ENCODE assay signal across 15 cellular contexts in the genomic region with DNA sequence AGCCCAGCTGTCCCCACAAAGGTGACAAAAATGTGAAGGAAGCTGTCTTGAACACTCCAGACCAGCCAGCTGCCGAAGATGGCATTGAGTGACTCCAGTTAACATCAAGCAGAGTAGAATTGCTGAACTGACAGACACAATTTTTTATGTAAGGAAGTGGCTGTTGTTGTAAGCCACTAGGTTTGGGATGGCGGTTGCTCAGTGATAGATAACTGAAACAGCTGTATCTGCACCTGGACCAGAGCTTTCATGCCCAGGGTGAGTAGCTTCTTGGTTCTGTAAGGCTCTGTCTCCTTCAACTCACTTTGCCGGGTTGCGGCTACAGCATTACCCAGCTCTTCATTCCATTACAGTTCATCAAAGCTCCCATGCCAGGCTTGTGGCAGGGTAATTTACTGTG. TPM values are rescaled to one million over a fixed set of nuclear protein-coding genes. Genes with fewer than 3 reads are reported as not detected.
DNase-seq lines count a peak whose midpoint lies in the region; ATAC-seq, FAIRE-seq and TF ChIP-seq lines count a peak whose summit lies in the region.
"Had no signal": no experiment of that assay in that cellular context is flagged by ENCODE, and none has a peak within 500 bp of the region (broad histone marks: within the 10 kb centered on the region; RNA-seq: fewer than 3 reads in every experiment).

No MANE protein-coding gene starts in this region.

- no peaks in the 10 kb centered on the region for H3K9me3 Mint-ChIP-seq in activated CD8-positive, alpha-beta T cell treated with anti-CD3 and anti-CD28 coated beads, Interleukin-2, amount 10 ng/mL, durations not matched to agents 7 days and 5 days (ENCODE audit: insufficient read depth)

- H3K4me1 Mint-ChIP-seq in activated CD8-positive, alpha-beta T cell treated with anti-CD3 and anti-CD28 coated beads, Interleukin-2, amount 10 ng/mL, durations not matched to agents 7 days and 5 days (ENCODE audit: low read depth) = peaks cover 55% of the 10 kb centered on the region

- DNase-seq in GM12891 (ENCODE audit: insufficient read length, low spot score) = no peak
- peak; percentile 53 for DNase-seq in activated CD8-positive, alpha-beta T cell treated with anti-CD3 and anti-CD28 coated beads, Interleukin-2, amount 10 ng/mL, durations not matched to agents 7 days and 5 days
- DNase-seq in mucosa of descending colon = no peak
- no peak for DNase-seq in LoVo (ENCODE audit: low spot score)
- no peak for DNase-seq in mucosa of gallbladder (ENCODE audit: low spot score)
- DNase-seq: activated CD4-positive, alpha-beta T cell treated with anti-CD3 and anti-CD28 coated beads for 4 hours; EL; KBM-7; mammary epithelial cell; NCI-H1436; NCI-H2227 treated with DMSO at 0.1 percent for 48 hours; nucleus accumbens had no signal

- H3K4me3 ChIP-seq in BLaER1 treated with 17β-estradiol and CSF1 and Interleukin-3, amounts not matched to agents 10 nM and 100 nM = no peak overlapping the region
- no peak overlapping the region for H3K4me3 ChIP-seq in mucosa of descending colon

- H3K9ac ChIP-seq in BLaER1 treated with 17β-estradiol and CSF1 and Interleukin-3, amounts not matched to agents 10 nM and 100 nM = peak overlapping the region in 6 of 11 experiments; percentile 4 to 74 (median 48); a peak in 10 of 22 replicates

- no peaks in the 10 kb centered on the region for H3K27me3 Mint-ChIP-seq in activated CD8-positive, alpha-beta T cell treated with anti-CD3 and anti-CD28 coated beads, Interleukin-2, amount 10 ng/mL, durations not matched to agents 7 days and 5 days (ENCODE audit: low read depth)

- peak overlapping the region; percentile 90 for H3K27ac Mint-ChIP-seq in activated CD8-positive, alpha-beta T cell treated with anti-CD3 and anti-CD28 coated beads, Interleukin-2, amount 10 ng/mL, durations not matched to agents 7 days and 5 days

- H3K36me3 ChIP-seq in BLaER1 treated with 17β-estradiol and CSF1 and Interleukin-3, amounts not matched to agents 10 nM and 100 nM = no peaks in the 10 kb centered on the region
- no peaks in the 10 kb centered on the region for H3K36me3 ChIP-seq in mucosa of descending colon (ENCODE audit: low read depth)

- H3K9me3 ChIP-seq in BLaER1 treated with 17β-estradiol and CSF1 and Interleukin-3, amounts not matched to agents 10 nM and 100 nM (replicated peaks in 1 of 11) = no peaks in the 10 kb centered on the region
- no peaks in the 10 kb centered on the region for H3K9me3 ChIP-seq in mucosa of descending colon

- intact Hi-C loops in mucosa of descending colon (cut with DNase I, micrococcal nuclease) = no loop called here

- H4K20me1 ChIP-seq in BLaER1 treated with 17β-estradiol and CSF1 and Interleukin-3, amounts not matched to agents 10 nM and 100 nM = no peaks in the 10 kb centered on the region

- H3K27me3 ChIP-seq in BLaER1 treated with 17β-estradiol and CSF1 and Interleukin-3, amounts not matched to agents 10 nM and 100 nM = no peaks in the 10 kb centered on the region

- POLR2A ChIA-PET in activated CD8-positive, alpha-beta T cell treated with anti-CD3 and anti-CD28 coated beads, Interleukin-2, amount 10 ng/mL, durations not matched to agents 7 days and 5 days (lab: Charles Lee) = no interaction called here

- ATAC-seq in activated CD8-positive, alpha-beta T cell treated with anti-CD3 and anti-CD28 coated beads, Interleukin-2, amount 10 ng/mL, durations not matched to agents 7 days and 5 days = peak; percentile 54
- ATAC-seq in mucosa of descending colon = peak; percentile 14
- ATAC-seq in HG02973 (IDR thresholded peaks at IDR 0.05; ENCODE audit: unreplicated experiment) = no peak

- peak; percentile 70 for FAIRE-seq in GM12891 (lab: Jason Lieb, UNC)
- FAIRE-seq: GM12892 had no signal

- peak overlapping the region; percentile 61 to 85 (median 71) for H3K4me2 ChIP-seq in BLaER1 treated with 17β-estradiol and CSF1 and Interleukin-3, amounts not matched to agents 10 nM and 100 nM

- TF ChIP-seq POLR2A in GM12891 (IDR thresholded peaks at IDR 0.05; ENCODE audit: low read depth, low read length) = no peak

- H3K36me3 Mint-ChIP-seq in activated CD8-positive, alpha-beta T cell treated with anti-CD3 and anti-CD28 coated beads, Interleukin-2, amount 10 ng/mL, durations not matched to agents 7 days and 5 days (ENCODE audit: low read depth) = peaks cover 3% of the 10 kb centered on the region

- peaks cover 54 to 99% (median 86%) of the 10 kb centered on the region in 10 experiments for H3K4me1 ChIP-seq in BLaER1 treated with 17β-estradiol and CSF1 and Interleukin-3, amounts not matched to agents 10 nM and 100 nM
- H3K4me1 ChIP-seq in mucosa of descending colon (ENCODE audit: low read depth) = no peaks in the 10 kb centered on the region

- CTCF ChIA-PET in activated CD8-positive, alpha-beta T cell treated with anti-CD3 and anti-CD28 coated beads, Interleukin-2, amount 10 ng/mL, durations not matched to agents 7 days and 5 days (lab: Charles Lee) = interaction anchor here (0.7 to 10.0 kb wide), 12 partner anchors 8 to 253 kb away, joined by 3 to 77 read pairs (median 4); partner anchors contain the start of gene VARS2

- peak overlapping the region in 9 of 11 experiments; percentile 25 to 83 (median 69); a peak in 17 of 22 replicates for H3K27ac ChIP-seq in BLaER1 treated with 17β-estradiol and CSF1 and Interleukin-3, amounts not matched to agents 10 nM and 100 nM

- peak overlapping the region; percentile 53 for H3K4me3 Mint-ChIP-seq in activated CD8-positive, alpha-beta T cell treated with anti-CD3 and anti-CD28 coated beads, Interleukin-2, amount 10 ng/mL, durations not matched to agents 7 days and 5 days

- no peak for TF ChIP-seq CTCF in mucosa of descending colon (IDR thresholded peaks at IDR 0.05)

TF ChIP-seq in GM12891, 5 proteins besides CTCF, POLR2A, EP300 and RAD21:
- TF ChIP-seq POU2F2 (IDR thresholded peaks at IDR 0.05; ENCODE audit: low read depth, low read length) (no peak), PAX5 (IDR thresholded peaks at IDR 0.05; ENCODE audit: insufficient read depth, low read length, severe bottlenecking) (no peak), SPI1 (IDR thresholded peaks at IDR 0.05; ENCODE audit: low read depth, low read length) (no peak), TAF1 (IDR thresholded peaks at IDR 0.05; ENCODE audit: low read depth, low read length) (no peak), POLR2AphosphoS5 (IDR thresholded peaks at IDR 0.05; ENCODE audit: low read depth, low read length) (no peak)

RNA-seq across cellular contexts. Expression of gene DDR1, which starts 49.7 kb away (rescaled TPM):
- polyA plus RNA-seq in GM12891 (2012; ENCODE audit: low read depth, missing spikeins) = 13.9 TPM
- total RNA-seq in activated CD8-positive, alpha-beta T cell treated with anti-CD3 and anti-CD28 coated beads, Interleukin-2, amount 10 ng/mL, durations not matched to agents 7 days and 5 days = 1 to 10 TPM; 6.3 to 7.4 TPM
- 100 to 1,000 TPM; 145 to 336 (median 271) TPM for total RNA-seq in mucosa of descending colon
- total RNA-seq in mucosa of gallbladder = 457 TPM

Comparison
In these comparisons a context has a peak if more than half of its experiments do, and no peak if none do; other contexts are left out.
1. RNA of gene DDR1, which starts 49.7 kb away (total RNA-seq): 457 TPM in mucosa of gallbladder (single experiment) and 145 to 336 TPM in mucosa of descending colon; 6.3 to 7.4 TPM in activated CD8-positive, alpha-beta T cell treated with anti-CD3 and anti-CD28 coated beads, Interleukin-2, amount 10 ng/mL, durations not matched to agents 7 days and 5 days; every median in the first group is over 10 times any median in the second.